In the genomic region with DNA sequence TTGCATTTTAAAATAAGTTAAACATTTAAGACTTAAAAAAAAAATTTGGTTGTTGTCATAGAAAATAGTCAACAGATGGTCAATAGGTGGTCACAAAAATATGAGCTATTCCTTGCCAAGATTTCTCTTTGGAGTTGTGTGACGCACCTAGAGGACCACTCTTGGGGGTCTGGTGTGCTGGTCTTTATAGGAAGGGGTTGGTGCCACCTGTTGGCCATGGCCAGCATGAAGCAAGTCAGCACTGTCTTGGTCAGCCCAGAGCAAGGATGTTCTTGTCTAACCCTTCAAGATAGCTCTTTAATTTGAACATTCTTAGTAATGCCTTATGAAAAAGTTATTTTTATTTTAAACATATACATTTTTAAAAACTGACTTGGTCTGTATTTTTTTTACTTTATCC, we compare ENCODE assay signal across 12 cellular contexts.
DNase-seq lines count a peak whose midpoint lies in the region; ATAC-seq and TF ChIP-seq lines count a peak whose summit lies in the region.
"Had no signal": no experiment of that assay in that cellular context is flagged by ENCODE, and none has a peak within 500 bp of the region (broad histone marks: within the 10 kb centered on the region; RNA-seq: fewer than 3 reads in every experiment).

No MANE protein-coding gene starts in this region.

- H3K9me3 Mint-ChIP-seq in activated CD4-positive, alpha-beta T cell treated with anti-CD3 and anti-CD28 coated beads, Interleukin-2, amount 10 ng/mL, durations not matched to agents 7 days and 5 days, result no peaks in the 10 kb centered on the region

- H3K27ac ChIP-seq in HEK293 (ENCODE audit: extremely low read depth, low read depth, low read length) (no peak overlapping the region), OCI-LY3 (ENCODE audit: low read length) (no peak overlapping the region)
- H3K27ac ChIP-seq: psoas muscle, vagina had no signal

- H3K79me2 ChIP-seq in OCI-LY3 (ENCODE audit: low read length), result no peaks in the 10 kb centered on the region

- H2AFZ ChIP-seq in OCI-LY3 (ENCODE audit: low read depth, low read length), result no peak overlapping the region

- no peaks in the 10 kb centered on the region for H3K4me1 Mint-ChIP-seq in activated CD4-positive, alpha-beta T cell treated with anti-CD3 and anti-CD28 coated beads, Interleukin-2, amount 10 ng/mL, durations not matched to agents 7 days and 5 days

- H4K20me1 ChIP-seq in OCI-LY3 (ENCODE audit: insufficient read depth, low read length), result no peaks in the 10 kb centered on the region

- no peaks in the 10 kb centered on the region for H3K27me3 ChIP-seq in OCI-LY3 (ENCODE audit: low read depth, low read length)
- H3K27me3 ChIP-seq in kidney epithelial cell (ENCODE audit: control insufficient read depth, insufficient read depth, low read length), result no peaks in the 10 kb centered on the region
- H3K27me3 ChIP-seq: vagina had no signal

- H3K36me3 ChIP-seq in HEK293 (ENCODE audit: control insufficient read depth in 2 of 2, insufficient read depth in 1 of 2, low read length in 2 of 2) (no peaks in the 10 kb centered on the region), OCI-LY3 (replicated peaks; ENCODE audit: low read depth, low read length) (no peaks in the 10 kb centered on the region), kidney epithelial cell (ENCODE audit: control insufficient read depth, insufficient read depth, low read length) (no peaks in the 10 kb centered on the region)
- H3K36me3 ChIP-seq: vagina had no signal

- CTCF ChIA-PET in HEK293 (lab: Yijun Ruan, JAX), result interaction anchor here (0.6 to 1.0 kb wide), 9 partner anchors 11 to 1269 kb away, joined by 3 to 5 read pairs (median 3); no protein-coding TSS in a partner anchor
- CTCF ChIA-PET in activated CD4-positive, alpha-beta T cell treated with anti-CD3 and anti-CD28 coated beads, Interleukin-2, amount 10 ng/mL, durations not matched to agents 7 days and 5 days (lab: Charles Lee), result no interaction called here

- peak overlapping the region; percentile 40; the same call in 1 of the 2 replicates for H3K4me2 ChIP-seq in OCI-LY3 (ENCODE audit: low read length)

- H3K4me3 Mint-ChIP-seq in activated CD4-positive, alpha-beta T cell treated with anti-CD3 and anti-CD28 coated beads, Interleukin-2, amount 10 ng/mL, durations not matched to agents 7 days and 5 days, result no peak overlapping the region

- no peaks in the 10 kb centered on the region for H3K4me1 ChIP-seq in HEK293 (ENCODE audit: control insufficient read depth, insufficient read depth, low read length)
- H3K4me1 ChIP-seq in OCI-LY3 (ENCODE audit: low read length), result peaks cover 11% of the 10 kb centered on the region; the same call in 1 of the 2 replicates
- H3K4me1 ChIP-seq: psoas muscle, vagina had no signal

- no peaks in the 10 kb centered on the region for H3K36me3 Mint-ChIP-seq in activated CD4-positive, alpha-beta T cell treated with anti-CD3 and anti-CD28 coated beads, Interleukin-2, amount 10 ng/mL, durations not matched to agents 7 days and 5 days (ENCODE audit: low read depth)

- H3K27me3 Mint-ChIP-seq in activated CD4-positive, alpha-beta T cell treated with anti-CD3 and anti-CD28 coated beads, Interleukin-2, amount 10 ng/mL, durations not matched to agents 7 days and 5 days, result no peaks in the 10 kb centered on the region

- no peak overlapping the region for H3K27ac Mint-ChIP-seq in activated CD4-positive, alpha-beta T cell treated with anti-CD3 and anti-CD28 coated beads, Interleukin-2, amount 10 ng/mL, durations not matched to agents 7 days and 5 days

- H3K4me3 ChIP-seq in HEK293 (ENCODE audit: low read depth, low read length) (no peak overlapping the region), OCI-LY3 (ENCODE audit: low read length) (no peak overlapping the region), kidney epithelial cell (ENCODE audit: low read depth, low read length) (no peak overlapping the region)
- H3K4me3 ChIP-seq: psoas muscle, vagina had no signal

- DNase-seq in DMS114 treated with DMSO at 0.1 percent for 48 hours (lab: John Stamatoyannopoulos, UW; ENCODE audit: unreplicated experiment) (peak; percentile 6), kidney epithelial cell (ENCODE audit: low read depth) (no peak), MV-4-11 (lab: John Stamatoyannopoulos, UW) (no peak)
- no peak for DNase-seq in activated CD4-positive, alpha-beta T cell treated with anti-CD3 and anti-CD28 coated beads, Interleukin-2, amount 10 ng/mL, durations not matched to agents 7 days and 5 days
- DNase-seq: left cardiac atrium, psoas muscle had no signal

- no peak for ATAC-seq in HG03565 (IDR thresholded peaks at IDR 0.05; ENCODE audit: unreplicated experiment)
- ATAC-seq in GM21526 (IDR thresholded peaks at IDR 0.05; ENCODE audit: low FRiP score, unreplicated experiment), result no peak
- ATAC-seq: esophagus mucosa, left cardiac atrium, psoas muscle had no signal

- H3K9me3 ChIP-seq in HEK293 (ENCODE audit: control insufficient read depth, insufficient read depth, low read depth, low read length) (no peaks in the 10 kb centered on the region), OCI-LY3 (ENCODE audit: insufficient read depth, low read length) (no peaks in the 10 kb centered on the region)
- H3K9me3 ChIP-seq: psoas muscle, vagina had no signal

- TF ChIP-seq CTCF in HEK293 (tag by site-specific recombination; IDR thresholded peaks at IDR 0.05) (no peak), OCI-LY3 (IDR thresholded peaks at IDR 0.05; ENCODE audit: low read depth, low read length) (peak; percentile 75), kidney epithelial cell (IDR thresholded peaks at IDR 0.05; ENCODE audit: insufficient read depth, low read length, poor library complexity, severe bottlenecking) (peak; percentile 43)

- no peak overlapping the region for H3K9ac ChIP-seq in OCI-LY3 (ENCODE audit: low read length)

- POLR2A ChIA-PET in HEK293 (lab: Yijun Ruan, JAX), result no interaction called here
- POLR2A ChIA-PET in activated CD4-positive, alpha-beta T cell treated with anti-CD3 and anti-CD28 coated beads, Interleukin-2, amount 10 ng/mL, durations not matched to agents 7 days and 5 days (lab: Charles Lee), result no interaction called here

TF ChIP-seq in HEK293, 187 proteins besides CTCF, POLR2A, EP300 and RAD21:
- TF ChIP-seq SCRT2 (tag by site-specific recombination; IDR thresholded peaks at IDR 0.05), result 0 out of 2 replicates have a peak, but pooled peaks have one; percentile 14
- no peak for TF ChIP-seq ZNF211 (tag by site-specific recombination; IDR thresholded peaks at IDR 0.05; ENCODE audit: low read depth)
TF ChIP-seq in HEK293: peak in this region for 1.
